In the genomic region with DNA sequence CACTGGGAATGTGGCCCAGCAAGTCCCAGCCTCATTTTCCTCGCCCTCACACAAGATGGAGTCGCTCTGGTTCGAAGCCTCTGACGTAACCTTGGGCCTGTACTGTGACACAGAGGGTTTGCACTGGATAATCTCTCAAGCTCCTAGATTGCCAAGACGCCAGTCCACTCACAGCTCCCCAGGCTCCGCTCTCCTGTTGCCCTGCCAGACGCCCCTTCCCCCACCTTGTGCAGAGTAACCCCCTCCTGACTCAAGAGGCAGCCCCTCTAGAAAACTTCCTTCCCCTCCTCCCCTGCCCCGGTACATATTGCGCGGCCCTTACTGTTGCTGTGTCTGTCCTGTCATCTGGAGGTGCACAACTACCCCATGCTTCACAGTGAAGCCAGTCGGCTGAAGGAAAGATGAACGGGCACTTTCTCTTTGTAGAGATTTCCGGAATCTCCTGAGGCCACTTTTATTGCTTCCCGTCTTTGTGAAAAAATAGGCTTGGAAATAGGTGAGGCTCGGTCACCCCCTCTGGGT, we compare ENCODE assay signal across 8 cellular contexts. TPM values are rescaled to one million over a fixed set of nuclear protein-coding genes. Genes with fewer than 3 reads are reported as not detected.
DNase-seq lines count a peak whose midpoint lies in the region; ATAC-seq and TF ChIP-seq lines count a peak whose summit lies in the region.

No MANE protein-coding gene starts in this region.

- ATAC-seq in effector memory CD8-positive, alpha-beta T cell (replicated peaks): no peak
- ATAC-seq in GM21717 (IDR thresholded peaks at IDR 0.05; ENCODE audit: unreplicated experiment): no peak

- H3K36me3 Mint-ChIP-seq in effector memory CD8-positive, alpha-beta T cell (ENCODE audit: insufficient read depth): no peaks in the 10 kb centered on the region

- whole genome bisulfite sequencing in mesodermal cell (ENCODE audit: insufficient coverage in 2 of 2), 2 experiments: 48 to 56% methylated on average over 11 to 15 of the region's 15 CpGs

- no peaks in the 10 kb centered on the region for H3K9me3 Mint-ChIP-seq in effector memory CD8-positive, alpha-beta T cell

- H3K4me3 Mint-ChIP-seq in effector memory CD8-positive, alpha-beta T cell: peak overlapping the region; percentile 47 to 48

- H3K9me3 ChIP-seq in HUES48 (ENCODE audit: control insufficient read depth, insufficient read depth, low read length): no peaks in the 10 kb centered on the region
- no peaks in the 10 kb centered on the region for H3K9me3 ChIP-seq in mesodermal cell (ENCODE audit: control insufficient read depth, low read length)
- H3K9me3 ChIP-seq in vagina: no peaks in the 10 kb centered on the region

- no peak overlapping the region for H3K27ac Mint-ChIP-seq in effector memory CD8-positive, alpha-beta T cell

- peak overlapping the region; percentile 59 for H3K9ac ChIP-seq in HUES48 (ENCODE audit: low read depth, low read length)

- DNase-seq in A172 (ENCODE audit: low spot score) (peak; percentile 55), vagina (ENCODE audit: extremely low spot score in 2 of 2) (no peak), SW480 (ENCODE audit: low spot score) (no peak), Kasumi-1 (lab: John Stamatoyannopoulos, UW) (no peak)
- no peak for DNase-seq in effector memory CD8-positive, alpha-beta T cell

- no peak for TF ChIP-seq CTCF in vagina (IDR thresholded peaks at IDR 0.05)

- peaks cover 8 to 9% of the 10 kb centered on the region in 2 donors for H3K4me1 Mint-ChIP-seq in effector memory CD8-positive, alpha-beta T cell (ENCODE audit: low read depth in 2 of 2)

- TF ChIP-seq POLR2A in vagina (IDR thresholded peaks at IDR 0.05): no peak

- H3K27ac ChIP-seq in HUES48 (ENCODE audit: low read depth, low read length) (no peak overlapping the region), mesodermal cell (ENCODE audit: low read depth, low read length, severe bottlenecking) (no peak overlapping the region), vagina (peak overlapping the region; percentile 92)

- H3K36me3 ChIP-seq in HUES48 (ENCODE audit: control insufficient read depth, insufficient read depth, low read length): no peaks in the 10 kb centered on the region
- H3K36me3 ChIP-seq in mesodermal cell (ENCODE audit: control insufficient read depth, insufficient read depth, low read length): no peaks in the 10 kb centered on the region
- H3K36me3 ChIP-seq in vagina: peaks cover 0 to 5% of the 10 kb centered on the region in 2 donors

- H3K4me1 ChIP-seq in HUES48 (ENCODE audit: control insufficient read depth, insufficient read depth, low read length): peaks cover 7% of the 10 kb centered on the region
- H3K4me1 ChIP-seq in mesodermal cell (ENCODE audit: control insufficient read depth, insufficient read depth, low read length, poor library complexity, severe bottlenecking): no peaks in the 10 kb centered on the region
- H3K4me1 ChIP-seq in vagina: peaks cover 21% of the 10 kb centered on the region

- peak overlapping the region; percentile 69 for H3K4me3 ChIP-seq in HUES48 (ENCODE audit: low read depth, low read length)
- H3K4me3 ChIP-seq in mesodermal cell (ENCODE audit: extremely low read depth, insufficient read depth, low read length, poor library complexity, severe bottlenecking): peak overlapping the region; percentile 49
- H3K4me3 ChIP-seq in vagina: peak overlapping the region; percentile 57 to 76

- intact Hi-C loops in vagina (cut with DNase I): loop anchor here (2.0 kb wide), 1 partner anchor 111 kb away; a partner anchor contains a TSS

- H3K27me3 ChIP-seq in HUES48 (ENCODE audit: control insufficient read depth, insufficient read depth, low read length): peaks cover 30% of the 10 kb centered on the region
- no peaks in the 10 kb centered on the region for H3K27me3 ChIP-seq in vagina

- peaks cover 31 to 72% of the 10 kb centered on the region in 2 donors for H3K27me3 Mint-ChIP-seq in effector memory CD8-positive, alpha-beta T cell

RNA-seq across cellular contexts. Expression of a gene that starts 1.0 kb away (rescaled TPM):
- total RNA-seq in A172 (2014; rRNA removed; shearing (Covaris generic)): 3.8 and 9.4 TPM in 2 replicates
- polyA plus RNA-seq in mesodermal cell (2013, experiment 1 of 2): 1.2 TPM
- 1.4 TPM for polyA plus RNA-seq in mesodermal cell (2013, experiment 2 of 2)
- 13.0 TPM for total RNA-seq in vagina
